27 cellular contexts compared by ENCODE assay signal in genomic region chr18:33937270-33937816, GRCh38.
"Had no signal": no experiment of that assay in that cellular context is flagged by ENCODE, and none has a peak within 500 bp of the region (broad histone marks: within the 10 kb centered on the region; RNA-seq: fewer than 3 reads in every experiment).

No MANE protein-coding gene starts in this region.

- H3K4me3 ChIP-seq: left ventricle myocardium inferior, lung, neural progenitor cell, ovary, right atrium auricular region, right lobe of liver, smooth muscle cell, tibial nerve, uterus had no signal

- H3K9ac ChIP-seq: neural progenitor cell had no signal

- H3K27ac ChIP-seq: left ventricle myocardium inferior, neural progenitor cell, neutrophil, ovary, right atrium auricular region, right lobe of liver, tibial nerve, uterus had no signal

- H3K36me3 ChIP-seq: left ventricle myocardium inferior, neural progenitor cell, neutrophil, ovary, right atrium auricular region, right lobe of liver, tibial nerve, uterus had no signal

- H3K9me3 Mint-ChIP-seq: neural progenitor cell, type B pancreatic cell had no signal

- DNase-seq: islet precursor cell; left ventricle myocardium inferior; mesendoderm; naive B cell; natural killer cell; nephron progenitor cell; occipital lobe; ovary; right lobe of liver; stimulated activated CD4-positive, alpha-beta T cell treated with anti-CD3 and anti-CD28 coated beads, Interleukin-1b, Interleukin-23, amount 100 ng/mL, for 48 hours; stimulated activated CD4-positive, alpha-beta T cell treated with anti-CD3 and anti-CD28 coated beads, Interleukin-2, amount 100 ng/mL, for 48 hours; stimulated activated CD4-positive, alpha-beta T cell treated with anti-CD3 and anti-CD28 coated beads, Interleukin-4, amount 100 ng/mL, for 4 hours; stimulated activated CD8-positive, alpha-beta memory T cell treated with anti-CD3 and anti-CD28 coated beads, Interleukin-4, amount 100 ng/mL, for 48 hours; stimulated activated naive CD4-positive, alpha-beta T cell treated with Interleukin-2 at 50 U/mL for 16 hours; stimulated activated naive CD8-positive, alpha-beta T cell treated with anti-CD3 and anti-CD28 coated beads, Interleukin-15, amount 100 ng/mL, for 72 hours; substantia nigra; uterus had no signal

- H3K27ac Mint-ChIP-seq: mesothelial cell of epicardium; naive B cell; natural killer cell; nephron progenitor cell; neural progenitor cell; progenitor cell of endocrine pancreas; stimulated activated memory B cell treated with anti-CD40 and anti-IgM and Interleukin-4, amounts not matched to agents 10 μg/mL and 1 μg/mL and 100 μg/mL, for 72 hours; stimulated activated naive CD8-positive, alpha-beta T cell treated with anti-CD3 and anti-CD28 coated beads, Interleukin-15, amount 100 ng/mL, for 72 hours; type B pancreatic cell had no signal

- H3K27me3 Mint-ChIP-seq: naive B cell; progenitor cell of endocrine pancreas; stimulated activated memory B cell treated with anti-CD40 and anti-IgM and Interleukin-4, amounts not matched to agents 10 μg/mL and 1 μg/mL and 100 μg/mL, for 72 hours; stimulated activated naive CD8-positive, alpha-beta T cell treated with anti-CD3 and anti-CD28 coated beads, Interleukin-15, amount 100 ng/mL, for 72 hours; type B pancreatic cell had no signal

- ATAC-seq: natural killer cell; right lobe of liver; stimulated activated memory B cell treated with anti-CD40 and anti-IgM and Interleukin-4, amounts not matched to agents 10 μg/mL and 1 μg/mL and 100 μg/mL, for 72 hours; stimulated activated naive CD8-positive, alpha-beta T cell treated with anti-CD3 and anti-CD28 coated beads, Interleukin-15, amount 100 ng/mL, for 72 hours had no signal

- H3K4me3 Mint-ChIP-seq: mesothelial cell of epicardium; naive B cell; natural killer cell; nephron progenitor cell; neural progenitor cell; stimulated activated memory B cell treated with anti-CD40 and anti-IgM and Interleukin-4, amounts not matched to agents 10 μg/mL and 1 μg/mL and 100 μg/mL, for 72 hours; stimulated activated naive CD8-positive, alpha-beta T cell treated with anti-CD3 and anti-CD28 coated beads, Interleukin-15, amount 100 ng/mL, for 72 hours; type B pancreatic cell had no signal

- H3K4me2 ChIP-seq: neural progenitor cell, smooth muscle cell had no signal

- H3K9me3 ChIP-seq: neutrophil, ovary, right atrium auricular region, right lobe of liver, tibial nerve, uterus had no signal

- H3K36me3 Mint-ChIP-seq: mesothelial cell of epicardium; naive B cell; natural killer cell; neural progenitor cell; stimulated activated memory B cell treated with anti-CD40 and anti-IgM and Interleukin-4, amounts not matched to agents 10 μg/mL and 1 μg/mL and 100 μg/mL, for 72 hours; type B pancreatic cell had no signal

- H3K4me1 ChIP-seq: left ventricle myocardium inferior, neural progenitor cell, right atrium auricular region, right lobe of liver, tibial nerve, uterus had no signal

- H2AFZ ChIP-seq: neural progenitor cell had no signal

- H3K4me1 Mint-ChIP-seq: mesothelial cell of epicardium; naive B cell; natural killer cell; nephron progenitor cell; stimulated activated memory B cell treated with anti-CD40 and anti-IgM and Interleukin-4, amounts not matched to agents 10 μg/mL and 1 μg/mL and 100 μg/mL, for 72 hours; stimulated activated naive CD8-positive, alpha-beta T cell treated with anti-CD3 and anti-CD28 coated beads, Interleukin-15, amount 100 ng/mL, for 72 hours had no signal

- H3K27me3 ChIP-seq: neural progenitor cell, neutrophil, ovary, right atrium auricular region, right lobe of liver, tibial nerve, uterus had no signal
